ENCODE assay signal across 8 cellular contexts in the genomic region with DNA sequence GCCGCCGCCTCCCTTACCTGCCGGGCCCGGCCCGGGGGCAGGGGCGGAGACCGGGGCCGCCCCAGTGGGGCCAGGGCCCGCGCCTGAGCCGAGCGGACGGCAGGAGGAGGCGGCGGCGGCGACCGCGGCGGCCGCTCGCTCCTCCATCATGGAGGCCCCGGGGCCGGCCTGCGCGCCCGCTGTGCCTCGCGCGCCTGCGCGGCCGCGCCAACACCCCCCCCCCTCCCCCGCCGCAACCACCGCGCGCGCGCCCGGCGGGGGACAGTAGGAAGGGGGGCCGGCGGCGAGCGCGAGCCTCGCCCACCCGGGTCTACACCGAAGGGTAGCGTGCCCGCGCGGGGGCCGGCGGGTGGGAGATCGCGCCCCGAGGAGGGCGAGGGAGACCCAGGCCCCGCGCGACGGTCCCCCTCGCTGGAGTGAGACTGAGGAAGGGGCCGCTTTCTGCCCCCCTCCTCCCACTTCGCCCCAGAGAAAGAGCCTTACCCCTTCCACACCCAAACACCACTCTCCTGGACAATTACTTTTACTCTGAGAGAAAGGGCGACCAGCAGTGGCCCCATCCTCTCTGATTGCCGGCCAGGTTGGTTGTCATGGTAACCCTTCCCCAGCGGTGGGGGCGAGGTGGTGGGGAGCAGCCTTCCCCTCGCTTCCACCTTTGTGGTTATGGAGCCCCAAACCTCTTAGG. TPM values are rescaled to one million over a fixed set of nuclear protein-coding genes. Genes with fewer than 3 reads are reported as not detected.
DNase-seq lines count a peak whose midpoint lies in the region; ATAC-seq and TF ChIP-seq lines count a peak whose summit lies in the region.

A gene with protein sequence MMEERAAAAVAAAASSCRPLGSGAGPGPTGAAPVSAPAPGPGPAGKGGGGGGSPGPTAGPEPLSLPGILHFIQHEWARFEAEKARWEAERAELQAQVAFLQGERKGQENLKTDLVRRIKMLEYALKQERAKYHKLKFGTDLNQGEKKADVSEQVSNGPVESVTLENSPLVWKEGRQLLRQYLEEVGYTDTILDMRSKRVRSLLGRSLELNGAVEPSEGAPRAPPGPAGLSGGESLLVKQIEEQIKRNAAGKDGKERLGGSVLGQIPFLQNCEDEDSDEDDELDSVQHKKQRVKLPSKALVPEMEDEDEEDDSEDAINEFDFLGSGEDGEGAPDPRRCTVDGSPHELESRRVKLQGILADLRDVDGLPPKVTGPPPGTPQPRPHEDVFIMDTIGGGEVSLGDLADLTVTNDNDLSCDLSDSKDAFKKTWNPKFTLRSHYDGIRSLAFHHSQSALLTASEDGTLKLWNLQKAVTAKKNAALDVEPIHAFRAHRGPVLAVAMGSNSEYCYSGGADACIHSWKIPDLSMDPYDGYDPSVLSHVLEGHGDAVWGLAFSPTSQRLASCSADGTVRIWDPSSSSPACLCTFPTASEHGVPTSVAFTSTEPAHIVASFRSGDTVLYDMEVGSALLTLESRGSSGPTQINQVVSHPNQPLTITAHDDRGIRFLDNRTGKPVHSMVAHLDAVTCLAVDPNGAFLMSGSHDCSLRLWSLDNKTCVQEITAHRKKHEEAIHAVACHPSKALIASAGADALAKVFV (minus strand): TSS at position 170 of the 685 bp plus-strand sequence. CDS start 20 bp downstream, at position 150.

- in situ Hi-C loops in SK-MEL-5 (cut with HindIII; ENCODE audit: low pct_unique_long_range_greater_than_20kb, low sequenced_read_pairs), result no loop called here

- H3K36me3 ChIP-seq in adipocyte (ENCODE audit: control insufficient read depth, insufficient read depth, low read length, severe bottlenecking) (peaks cover 5% of the 10 kb centered on the region), heart left ventricle (peaks cover 0 to 28% (median 13%) of the 10 kb centered on the region in 9 donors)

- H3K27me3 ChIP-seq in adipocyte (replicated peaks; ENCODE audit: control insufficient read depth, insufficient read depth, low read length), result no peaks in the 10 kb centered on the region
- no peaks in the 10 kb centered on the region for H3K27me3 ChIP-seq in heart left ventricle

- H3K27ac ChIP-seq in heart left ventricle, result peak within 1 kb of the TSS; percentile 83 to 97 (median 90)

- peaks cover 17% of the 10 kb centered on the region for H3K4me1 ChIP-seq in adipocyte (ENCODE audit: control insufficient read depth, insufficient read depth, low read length)
- H3K4me1 ChIP-seq in heart left ventricle, result peaks cover 0 to 48% (median 28%) of the 10 kb centered on the region in 12 donors

- ATAC-seq in HG03521 (IDR thresholded peaks at IDR 0.05; ENCODE audit: unreplicated experiment), result peak; percentile 60
- peak; percentile 44 to 83 (median 65) for ATAC-seq in heart left ventricle

- no peak for TF ChIP-seq CTCF in heart left ventricle (IDR thresholded peaks at IDR 0.05)

- intact Hi-C loops in heart left ventricle (cut with DNase I), result loop anchor here in 4 of 10 donors (5.0 to 10.0 kb wide), 4 partner anchors 34 to 248 kb away; no protein-coding TSS in a partner anchor
- intact Hi-C loops in posterior vena cava (cut with DNase I), result loop anchor here in 1 of 2 donors (5.0 kb wide), 1 partner anchor 704 kb away; the partner anchor contains the start of gene IGFL4

- peak within 1 kb of the TSS; percentile 95 for H3K9ac ChIP-seq in adipocyte (ENCODE audit: low read length)

- TF ChIP-seq POLR2A in heart left ventricle (IDR thresholded peaks at IDR 0.05), result no peak

- H3K4me3 ChIP-seq in adipocyte (ENCODE audit: low read length) (peak within 1 kb of the TSS; percentile 95), heart left ventricle (peak within 1 kb of the TSS; percentile 82 to 100 (median 96))

- peak; percentile 36 for DNase-seq in NK-92 treated with Interleukin-12 subunit alpha and Interleukin-12 subunit beta, amount 100 ng/mL, for 24 hours (lab: John Stamatoyannopoulos, UW)
- DNase-seq in NK-92 (lab: John Stamatoyannopoulos, UW; ENCODE audit: unreplicated experiment) (no peak), SK-MEL-5 (ENCODE audit: low read depth, low spot score) (peak; percentile 41), adipocyte (ENCODE audit: low read depth) (peak; percentile 89), heart left ventricle (peak in 3 of 5 donors; percentile 61 to 71 (median 67)), posterior vena cava (ENCODE audit: low spot score) (no peak), NCI-H524 treated with DMSO at 0.1 percent for 48 hours (lab: John Stamatoyannopoulos, UW) (no peak)

- WGBS in heart left ventricle, 4 donors, result 0 to 4% (median 1%) methylated on average over 12 to 73 of the region's 73 CpGs

- H3K9me3 ChIP-seq in adipocyte (ENCODE audit: control insufficient read depth, low read length) (no peaks in the 10 kb centered on the region), heart left ventricle (no peaks in the 10 kb centered on the region)

RNA-seq across cellular contexts. Expression of the gene that starts here (rescaled TPM):
- total RNA-seq in SK-MEL-5 (2014; rRNA removed; shearing (Covaris generic)), result 52.7 and 61.9 TPM in 2 replicates
- polyA plus RNA-seq in SK-MEL-5 (2015; cell fraction: cytosol; rRNA removed), result 107 and 144 TPM in 2 replicates
- polyA plus RNA-seq in SK-MEL-5 (2015; cell fraction: nucleus; rRNA removed), result 158 and 177 TPM in 2 replicates
- total RNA-seq in heart left ventricle (10 to 100 TPM; 41.0 to 93.6 (median 53.7) TPM), posterior vena cava (10 to 100 TPM; 58.6 to 71.8 TPM)
- 10 to 100 TPM; 42.2 to 89.6 TPM for polyA plus RNA-seq in heart left ventricle

Comparison
In these comparisons a context has a peak if more than half of its experiments do, and no peak if none do; other contexts are left out.
1. DNase-seq: peak in NK-92 treated with Interleukin-12 subunit alpha and Interleukin-12 subunit beta, amount 100 ng/mL, for 24 hours (single experiment), SK-MEL-5 (single experiment), adipocyte (single experiment) and heart left ventricle (3 of 5); none in NK-92 (single experiment), posterior vena cava (single experiment) and NCI-H524 treated with DMSO at 0.1 percent for 48 hours (single experiment).